Comparison of ENCODE assay signal across 19 cellular contexts in the genomic region with DNA sequence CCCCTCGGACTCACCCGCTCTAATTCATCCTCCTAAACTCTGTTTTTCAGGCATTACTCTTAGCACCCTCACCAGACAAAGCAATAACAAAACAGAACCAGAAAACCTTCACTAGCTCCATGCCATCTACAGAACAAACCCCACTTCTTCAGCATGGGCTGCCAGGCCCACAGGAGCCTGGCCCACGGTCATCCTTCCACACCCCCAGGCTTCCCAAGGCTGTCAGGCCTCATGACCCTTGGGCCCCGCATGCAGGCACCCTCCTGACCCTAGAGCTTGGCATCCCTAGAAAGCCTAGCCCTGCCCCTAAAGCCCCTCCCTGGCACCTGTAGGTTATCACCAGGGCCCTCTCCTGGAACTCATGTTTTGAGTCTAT. TPM values are rescaled to one million over a fixed set of nuclear protein-coding genes. Genes with fewer than 3 reads are reported as not detected.
DNase-seq lines count a peak whose midpoint lies in the region; ATAC-seq, FAIRE-seq and TF ChIP-seq lines count a peak whose summit lies in the region.
"Had no signal": no experiment of that assay in that cellular context is flagged by ENCODE, and none has a peak within 500 bp of the region (broad histone marks: within the 10 kb centered on the region; RNA-seq: fewer than 3 reads in every experiment).

No MANE protein-coding gene starts in this region.

- TF ChIP-seq POLR2A in right lobe of liver (IDR thresholded peaks at IDR 0.05) (no peak), HepG2 (IDR thresholded peaks at IDR 0.05; ENCODE audit: insufficient read depth in 1 of 2, low read depth in 2 of 2, low read length in 2 of 2) (no peak)

- no peak for TF ChIP-seq EP300 in HepG2 (IDR thresholded peaks at IDR 0.05; ENCODE audit: low read depth in 2 of 2, low read length in 2 of 2)
- no peak for TF ChIP-seq EP300 in HepG2 (CRISPR knock-in tag; IDR thresholded peaks at IDR 0.05; ENCODE audit: borderline replicate concordance)

- ATAC-seq in right lobe of liver (no peak), HepG2 (no peak), lower lobe of right lung (no peak), HG03025 (IDR thresholded peaks at IDR 0.05; ENCODE audit: low FRiP score, unreplicated experiment) (no peak)
- ATAC-seq: CD8-positive, alpha-beta T cell had no signal

- 90% methylated on average over 3 of the region's 4 CpGs for WGBS in right lobe of liver (ENCODE audit: insufficient coverage, low coverage, low lambda C conversion rate, missing lambda C conversion rate)
- 11% methylated on average over 4 of the region's 4 CpGs for WGBS in HepG2 (ENCODE audit: low lambda C conversion rate)

- H3K79me2 ChIP-seq in HepG2 (ENCODE audit: insufficient read depth, low read length): no peaks in the 10 kb centered on the region

- H3K27me3 ChIP-seq in right lobe of liver: no peaks in the 10 kb centered on the region
- H3K27me3 ChIP-seq in HepG2 (ENCODE audit: control insufficient read depth in 1 of 2, insufficient read depth in 2 of 2, low read length in 2 of 2): peaks cover 7 to 42% of the 10 kb centered on the region in 2 experiments; a peak in 3 of 5 replicates
- no peaks in the 10 kb centered on the region for H3K27me3 ChIP-seq in lower lobe of right lung (ENCODE audit: low read depth)
- H3K27me3 ChIP-seq: BLaER1 treated with 17β-estradiol and CSF1 and Interleukin-3, amounts not matched to agents 10 nM and 100 nM had no signal

- intact Hi-C loops in right lobe of liver (cut with DNase I): no loop called here
- intact Hi-C loops in HepG2 (cut with micrococcal nuclease; ENCODE audit: unreplicated experiment): no loop called here
- intact Hi-C loops in lower lobe of right lung (cut with DNase I): no loop called here
- intact Hi-C loops in posterior vena cava (cut with DNase I): no loop called here

- H3K27ac ChIP-seq in right lobe of liver: no peak overlapping the region
- no peak overlapping the region for H3K27ac ChIP-seq in HepG2 (ENCODE audit: extremely low read length, insufficient read depth, low read length)
- no peak overlapping the region for H3K27ac ChIP-seq in lower lobe of right lung
- H3K27ac ChIP-seq: BLaER1 treated with 17β-estradiol and CSF1 and Interleukin-3, amounts not matched to agents 10 nM and 100 nM; GM23248; HL-60 had no signal

- FAIRE-seq in HepG2 (lab: Jason Lieb, UNC): no peak
- FAIRE-seq: GM12892, GM18507 had no signal

- in situ Hi-C loops in HepG2 (cut with HindIII; ENCODE audit: extremely low pct_ligation_motif_present, low pct_unique_long_range_greater_than_20kb): no loop called here

- H3K4me2 ChIP-seq in HepG2 (ENCODE audit: low read depth, low read length): no peak overlapping the region

- no TSS peak for BruUV-seq in HepG2 (replicated peaks; lab: Mats Ljungman, UMichigan)

- TF ChIP-seq CTCF in right lobe of liver (IDR thresholded peaks at IDR 0.05): no peak
- TF ChIP-seq CTCF in HepG2 (CRISPR knock-in tag; IDR thresholded peaks at IDR 0.05): no peak
- no peak for TF ChIP-seq CTCF in lower lobe of right lung (IDR thresholded peaks at IDR 0.05)

- H3K4me1 ChIP-seq in right lobe of liver (peaks cover 0 to 44% (median 19%) of the 10 kb centered on the region in 4 donors), HepG2 (ENCODE audit: insufficient read depth, low read length) (peaks cover 2% of the 10 kb centered on the region; the same call in 1 of the 2 replicates), lower lobe of right lung (peaks cover 8% of the 10 kb centered on the region)
- H3K4me1 ChIP-seq: HAP-1 had no signal

- H3K9me3 ChIP-seq in right lobe of liver (no peaks in the 10 kb centered on the region), HepG2 (ENCODE audit: low read length) (no peaks in the 10 kb centered on the region), lower lobe of right lung (no peaks in the 10 kb centered on the region)
- H3K9me3 ChIP-seq: BLaER1 treated with 17β-estradiol and CSF1 and Interleukin-3, amounts not matched to agents 10 nM and 100 nM; HAP-1 had no signal

- no peak overlapping the region for H3K9ac ChIP-seq in HepG2 (ENCODE audit: insufficient read depth, low read depth, low read length)
- H3K9ac ChIP-seq: BLaER1 treated with 17β-estradiol and CSF1 and Interleukin-3, amounts not matched to agents 10 nM and 100 nM; GM23248 had no signal

- H3K36me3 ChIP-seq in right lobe of liver (no peaks in the 10 kb centered on the region), HepG2 (replicated peaks in 1 of 2; ENCODE audit: control insufficient read depth in 1 of 2, insufficient read depth in 2 of 2, low read length in 2 of 2) (no peaks in the 10 kb centered on the region), lower lobe of right lung (no peaks in the 10 kb centered on the region)
- H3K36me3 ChIP-seq: BLaER1 treated with 17β-estradiol and CSF1 and Interleukin-3, amounts not matched to agents 10 nM and 100 nM; HAP-1 had no signal

- H4K20me1 ChIP-seq in HepG2 (ENCODE audit: insufficient read depth, low read length): no peaks in the 10 kb centered on the region

- DNase-seq in right lobe of liver (peak in 2 of 3 donors; percentile 3 to 35), HepG2 (ENCODE audit: low spot score) (no peak), lower lobe of right lung (peak; percentile 26), posterior vena cava (ENCODE audit: low spot score) (peak; percentile 64), A172 (ENCODE audit: low spot score) (no peak), HuH-7 (ENCODE audit: low spot score) (no peak), LoVo (ENCODE audit: low spot score) (no peak)
- DNase-seq: 8988T; CD8-positive, alpha-beta T cell; COR-L47; DMS79; GDM1; GM23248 had no signal

- no peak overlapping the region for H2AFZ ChIP-seq in HepG2 (ENCODE audit: low read length)
- H2AFZ ChIP-seq: GM23248 had no signal

- H3K4me3 ChIP-seq in right lobe of liver (no peak overlapping the region), HepG2 (replicated peaks in 1 of 3; ENCODE audit: insufficient read depth in 1 of 3, low read depth in 2 of 3, low read length in 3 of 3) (no peak overlapping the region), lower lobe of right lung (no peak overlapping the region)
- H3K4me3 ChIP-seq: BLaER1 treated with 17β-estradiol and CSF1 and Interleukin-3, amounts not matched to agents 10 nM and 100 nM; GM23248; HAP-1 had no signal

- TF ChIP-seq RAD21 in HepG2 (CRISPR knock-in tag; IDR thresholded peaks at IDR 0.05): no peak

- POLR2A ChIA-PET in HepG2 (lab: Yijun Ruan, JAX): no interaction called here

- CTCF ChIA-PET in HepG2 (lab: Yijun Ruan, JAX; ENCODE audit: low intra/inter-chr PET ratio, low total read pairs): no interaction called here

TF ChIP-seq in HepG2, 621 proteins besides CTCF, POLR2A, EP300 and RAD21 (continues in another document):
- TF ChIP-seq AGO1 (IDR thresholded peaks at IDR 0.05; ENCODE audit: low read depth, low read length, poor library complexity, severe bottlenecking): no peak
- TF ChIP-seq SMAD9 (CRISPR knock-in tag; IDR thresholded peaks at IDR 0.05): no peak
- no peak for TF ChIP-seq TBP (CRISPR knock-in tag; IDR thresholded peaks at IDR 0.05)
- TF ChIP-seq CBX1 (IDR thresholded peaks at IDR 0.05; ENCODE audit: low read depth): no peak
- no peak for TF ChIP-seq MED8 (CRISPR knock-in tag; IDR thresholded peaks at IDR 0.05; ENCODE audit: insufficient replicate concordance)
- TF ChIP-seq, protein P1, sequence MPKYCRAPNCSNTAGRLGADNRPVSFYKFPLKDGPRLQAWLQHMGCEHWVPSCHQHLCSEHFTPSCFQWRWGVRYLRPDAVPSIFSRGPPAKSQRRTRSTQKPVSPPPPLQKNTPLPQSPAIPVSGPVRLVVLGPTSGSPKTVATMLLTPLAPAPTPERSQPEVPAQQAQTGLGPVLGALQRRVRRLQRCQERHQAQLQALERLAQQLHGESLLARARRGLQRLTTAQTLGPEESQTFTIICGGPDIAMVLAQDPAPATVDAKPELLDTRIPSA (CRISPR knock-in tag; IDR thresholded peaks at IDR 0.05; ENCODE audit: borderline replicate concordance): no peak
- TF ChIP-seq HIVEP1 (CRISPR knock-in tag; IDR thresholded peaks at IDR 0.05): no peak
- TF ChIP-seq CENPT (CRISPR knock-in tag; IDR thresholded peaks at IDR 0.05; ENCODE audit: low read depth): no peak
- TF ChIP-seq, protein P2, sequence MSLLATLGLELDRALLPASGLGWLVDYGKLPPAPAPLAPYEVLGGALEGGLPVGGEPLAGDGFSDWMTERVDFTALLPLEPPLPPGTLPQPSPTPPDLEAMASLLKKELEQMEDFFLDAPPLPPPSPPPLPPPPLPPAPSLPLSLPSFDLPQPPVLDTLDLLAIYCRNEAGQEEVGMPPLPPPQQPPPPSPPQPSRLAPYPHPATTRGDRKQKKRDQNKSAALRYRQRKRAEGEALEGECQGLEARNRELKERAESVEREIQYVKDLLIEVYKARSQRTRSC (CRISPR knock-in tag; IDR thresholded peaks at IDR 0.05; ENCODE audit: low read depth): no peak
- no peak for TF ChIP-seq ZMYM3 (CRISPR knock-in tag; IDR thresholded peaks at IDR 0.05)
- no peak for TF ChIP-seq BRCA1 (CRISPR knock-in tag; IDR thresholded peaks at IDR 0.05)
- no peak for TF ChIP-seq ZFP36L1 (CRISPR knock-in tag; IDR thresholded peaks at IDR 0.05)

RNA-seq across cellular contexts. Expression of a gene that starts 59.6 kb away (rescaled TPM):
- total RNA-seq in right lobe of liver (10 to 100 TPM; 20.6 to 63.6 (median 29.5) TPM), HepG2 (2016; rRNA removed; fragmentation: Illumina TruSeq; extraction: Trizol) (1.1 and 1.3 TPM in 2 replicates), lower lobe of right lung (35.4 TPM), posterior vena cava (10 to 100 TPM; 91.8 to 94.2 TPM)
- 1.3 and 1.8 TPM in 2 replicates for total RNA-seq in HepG2 (2016; cell fraction: cytosol; rRNA removed; fragmentation: Illumina TruSeq; extraction: Trizol; ENCODE audit: low read depth)
- total RNA-seq in HepG2 (2016; cell fraction: insoluble cytoplasmic fraction; rRNA removed; fragmentation: Illumina TruSeq; extraction: Trizol): 1.2 and 1.3 TPM in 2 replicates
- 2.2 and 2.3 TPM in 2 replicates for total RNA-seq in HepG2 (2016; cell fraction: membrane; rRNA removed; fragmentation: Illumina TruSeq; extraction: Trizol)
- total RNA-seq in HepG2 (2016; cell fraction: nucleus; rRNA removed; fragmentation: Illumina TruSeq; extraction: Trizol): 0.78 TPM in 2 replicates
- 0.85 and 0.90 TPM in 2 replicates for polyA plus RNA-seq in HepG2 (2011; rRNA removed)
- polyA plus RNA-seq in HepG2 (2011; cell fraction: cytosol; rRNA removed): 0.47 and 0.62 TPM in 2 replicates
- polyA plus RNA-seq in HepG2 (2011; cell fraction: nucleus; rRNA removed): 0.83 and 1.2 TPM in 2 replicates
- 0.30 and 0.45 TPM in 2 replicates for polyA plus RNA-seq in HepG2 (2012)
- 2.1 and 2.9 TPM in 2 replicates for polyA plus RNA-seq in HepG2 (2016; cell fraction: cytosol; fragmentation: Illumina TruSeq; extraction: Trizol; ENCODE audit: low read depth)
- polyA plus RNA-seq in HepG2 (2016; cell fraction: insoluble cytoplasmic fraction; fragmentation: Illumina TruSeq; extraction: Trizol; ENCODE audit: low read depth): 1.7 and 2.3 TPM in 2 replicates
- 3.3 and 3.5 TPM in 2 replicates for polyA plus RNA-seq in HepG2 (2016; cell fraction: membrane; fragmentation: Illumina TruSeq; extraction: Trizol; ENCODE audit: low read depth)
- polyA plus RNA-seq in HepG2 (2016; cell fraction: nucleus; fragmentation: Illumina TruSeq; extraction: Trizol; ENCODE audit: insufficient read depth, low read depth): 2.0 and 3.4 TPM in 2 replicates
- polyA minus RNA-seq in HepG2 (2011; rRNA and poly(A)+ RNA removed; ENCODE audit: low replicate concordance): 0.20 and 0.87 TPM in 2 replicates
- polyA minus RNA-seq in HepG2 (2011; cell fraction: cytosol; rRNA and poly(A)+ RNA removed): not detected in 2 replicates
- 0.75 and 0.77 TPM in 2 replicates for polyA minus RNA-seq in HepG2 (2011; cell fraction: nucleus; rRNA and poly(A)+ RNA removed)
- total RNA-seq in A172 (2014; rRNA removed; shearing (Covaris generic)): 41.6 and 59.7 TPM in 2 replicates

Comparison
In these comparisons a context has a peak if more than half of its experiments do, and no peak if none do; other contexts are left out.
1. DNase-seq: peak in right lobe of liver (2 of 3), lower lobe of right lung (single experiment) and posterior vena cava (single experiment); none in HepG2 (single experiment), A172 (single experiment), HuH-7 (single experiment) and LoVo (single experiment).
2. RNA of a gene that starts 59.6 kb away (total RNA-seq): 91.8 to 94.2 TPM in posterior vena cava, 41.6 to 59.7 TPM in A172, 35.4 TPM in lower lobe of right lung (single experiment) and 20.6 to 63.6 TPM in right lobe of liver; 0.78 to 2.3 TPM in HepG2; every median in the first group is over 4 times any median in the second.